In the genomic region with DNA sequence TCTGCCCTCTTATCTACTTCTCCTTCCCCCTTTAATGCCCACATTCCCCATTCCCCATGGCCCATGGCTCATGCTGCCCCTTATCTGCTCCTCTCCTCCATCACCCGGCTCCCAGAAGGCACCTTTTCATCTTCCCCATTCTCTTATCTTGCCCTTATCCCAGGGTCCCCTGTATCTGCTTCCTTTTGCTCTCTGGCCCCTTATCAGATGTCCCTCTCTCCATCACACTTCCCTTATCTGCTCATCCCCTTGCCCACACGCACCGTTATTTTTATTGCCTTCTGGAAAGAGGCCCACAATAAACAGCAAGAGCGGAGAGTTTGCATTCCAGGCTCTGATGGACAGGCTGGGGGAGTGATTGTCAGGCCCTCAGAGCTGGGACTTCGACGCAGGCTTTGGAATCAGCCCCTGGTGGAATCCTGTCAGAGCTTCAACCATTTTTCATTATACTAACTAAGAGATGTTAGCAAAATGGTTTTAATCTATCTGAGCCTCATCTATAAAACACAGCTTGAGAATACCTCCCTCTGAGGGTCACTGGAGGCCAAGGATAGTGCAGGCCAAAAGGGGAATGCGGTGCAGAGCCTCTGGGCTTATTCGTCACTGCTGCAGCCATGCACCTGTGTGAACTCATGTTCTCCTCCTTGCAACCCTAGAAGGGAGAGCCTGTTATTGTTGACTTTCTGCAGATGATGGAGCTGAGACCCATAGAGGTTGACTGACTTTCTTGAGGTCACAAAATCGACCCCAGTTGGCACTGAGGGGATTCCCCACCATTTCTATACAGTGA, we compare ENCODE assay signal across 1 cellular context.
TF ChIP-seq lines count a peak whose summit lies in the region.

No MANE protein-coding gene starts in this region.

TF ChIP-seq in K562, 482 proteins besides CTCF, POLR2A, EP300 and RAD21 (continued from another document):
- TF ChIP-seq, protein P1, sequence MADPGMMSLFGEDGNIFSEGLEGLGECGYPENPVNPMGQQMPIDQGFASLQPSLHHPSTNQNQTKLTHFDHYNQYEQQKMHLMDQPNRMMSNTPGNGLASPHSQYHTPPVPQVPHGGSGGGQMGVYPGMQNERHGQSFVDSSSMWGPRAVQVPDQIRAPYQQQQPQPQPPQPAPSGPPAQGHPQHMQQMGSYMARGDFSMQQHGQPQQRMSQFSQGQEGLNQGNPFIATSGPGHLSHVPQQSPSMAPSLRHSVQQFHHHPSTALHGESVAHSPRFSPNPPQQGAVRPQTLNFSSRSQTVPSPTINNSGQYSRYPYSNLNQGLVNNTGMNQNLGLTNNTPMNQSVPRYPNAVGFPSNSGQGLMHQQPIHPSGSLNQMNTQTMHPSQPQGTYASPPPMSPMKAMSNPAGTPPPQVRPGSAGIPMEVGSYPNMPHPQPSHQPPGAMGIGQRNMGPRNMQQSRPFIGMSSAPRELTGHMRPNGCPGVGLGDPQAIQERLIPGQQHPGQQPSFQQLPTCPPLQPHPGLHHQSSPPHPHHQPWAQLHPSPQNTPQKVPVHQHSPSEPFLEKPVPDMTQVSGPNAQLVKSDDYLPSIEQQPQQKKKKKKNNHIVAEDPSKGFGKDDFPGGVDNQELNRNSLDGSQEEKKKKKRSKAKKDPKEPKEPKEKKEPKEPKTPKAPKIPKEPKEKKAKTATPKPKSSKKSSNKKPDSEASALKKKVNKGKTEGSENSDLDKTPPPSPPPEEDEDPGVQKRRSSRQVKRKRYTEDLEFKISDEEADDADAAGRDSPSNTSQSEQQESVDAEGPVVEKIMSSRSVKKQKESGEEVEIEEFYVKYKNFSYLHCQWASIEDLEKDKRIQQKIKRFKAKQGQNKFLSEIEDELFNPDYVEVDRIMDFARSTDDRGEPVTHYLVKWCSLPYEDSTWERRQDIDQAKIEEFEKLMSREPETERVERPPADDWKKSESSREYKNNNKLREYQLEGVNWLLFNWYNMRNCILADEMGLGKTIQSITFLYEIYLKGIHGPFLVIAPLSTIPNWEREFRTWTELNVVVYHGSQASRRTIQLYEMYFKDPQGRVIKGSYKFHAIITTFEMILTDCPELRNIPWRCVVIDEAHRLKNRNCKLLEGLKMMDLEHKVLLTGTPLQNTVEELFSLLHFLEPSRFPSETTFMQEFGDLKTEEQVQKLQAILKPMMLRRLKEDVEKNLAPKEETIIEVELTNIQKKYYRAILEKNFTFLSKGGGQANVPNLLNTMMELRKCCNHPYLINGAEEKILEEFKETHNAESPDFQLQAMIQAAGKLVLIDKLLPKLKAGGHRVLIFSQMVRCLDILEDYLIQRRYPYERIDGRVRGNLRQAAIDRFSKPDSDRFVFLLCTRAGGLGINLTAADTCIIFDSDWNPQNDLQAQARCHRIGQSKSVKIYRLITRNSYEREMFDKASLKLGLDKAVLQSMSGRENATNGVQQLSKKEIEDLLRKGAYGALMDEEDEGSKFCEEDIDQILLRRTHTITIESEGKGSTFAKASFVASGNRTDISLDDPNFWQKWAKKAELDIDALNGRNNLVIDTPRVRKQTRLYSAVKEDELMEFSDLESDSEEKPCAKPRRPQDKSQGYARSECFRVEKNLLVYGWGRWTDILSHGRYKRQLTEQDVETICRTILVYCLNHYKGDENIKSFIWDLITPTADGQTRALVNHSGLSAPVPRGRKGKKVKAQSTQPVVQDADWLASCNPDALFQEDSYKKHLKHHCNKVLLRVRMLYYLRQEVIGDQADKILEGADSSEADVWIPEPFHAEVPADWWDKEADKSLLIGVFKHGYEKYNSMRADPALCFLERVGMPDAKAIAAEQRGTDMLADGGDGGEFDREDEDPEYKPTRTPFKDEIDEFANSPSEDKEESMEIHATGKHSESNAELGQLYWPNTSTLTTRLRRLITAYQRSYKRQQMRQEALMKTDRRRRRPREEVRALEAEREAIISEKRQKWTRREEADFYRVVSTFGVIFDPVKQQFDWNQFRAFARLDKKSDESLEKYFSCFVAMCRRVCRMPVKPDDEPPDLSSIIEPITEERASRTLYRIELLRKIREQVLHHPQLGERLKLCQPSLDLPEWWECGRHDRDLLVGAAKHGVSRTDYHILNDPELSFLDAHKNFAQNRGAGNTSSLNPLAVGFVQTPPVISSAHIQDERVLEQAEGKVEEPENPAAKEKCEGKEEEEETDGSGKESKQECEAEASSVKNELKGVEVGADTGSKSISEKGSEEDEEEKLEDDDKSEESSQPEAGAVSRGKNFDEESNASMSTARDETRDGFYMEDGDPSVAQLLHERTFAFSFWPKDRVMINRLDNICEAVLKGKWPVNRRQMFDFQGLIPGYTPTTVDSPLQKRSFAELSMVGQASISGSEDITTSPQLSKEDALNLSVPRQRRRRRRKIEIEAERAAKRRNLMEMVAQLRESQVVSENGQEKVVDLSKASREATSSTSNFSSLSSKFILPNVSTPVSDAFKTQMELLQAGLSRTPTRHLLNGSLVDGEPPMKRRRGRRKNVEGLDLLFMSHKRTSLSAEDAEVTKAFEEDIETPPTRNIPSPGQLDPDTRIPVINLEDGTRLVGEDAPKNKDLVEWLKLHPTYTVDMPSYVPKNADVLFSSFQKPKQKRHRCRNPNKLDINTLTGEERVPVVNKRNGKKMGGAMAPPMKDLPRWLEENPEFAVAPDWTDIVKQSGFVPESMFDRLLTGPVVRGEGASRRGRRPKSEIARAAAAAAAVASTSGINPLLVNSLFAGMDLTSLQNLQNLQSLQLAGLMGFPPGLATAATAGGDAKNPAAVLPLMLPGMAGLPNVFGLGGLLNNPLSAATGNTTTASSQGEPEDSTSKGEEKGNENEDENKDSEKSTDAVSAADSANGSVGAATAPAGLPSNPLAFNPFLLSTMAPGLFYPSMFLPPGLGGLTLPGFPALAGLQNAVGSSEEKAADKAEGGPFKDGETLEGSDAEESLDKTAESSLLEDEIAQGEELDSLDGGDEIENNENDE (IDR thresholded peaks at IDR 0.05; ENCODE audit: low read depth, low read length): no peak
- TF ChIP-seq, protein P2, sequence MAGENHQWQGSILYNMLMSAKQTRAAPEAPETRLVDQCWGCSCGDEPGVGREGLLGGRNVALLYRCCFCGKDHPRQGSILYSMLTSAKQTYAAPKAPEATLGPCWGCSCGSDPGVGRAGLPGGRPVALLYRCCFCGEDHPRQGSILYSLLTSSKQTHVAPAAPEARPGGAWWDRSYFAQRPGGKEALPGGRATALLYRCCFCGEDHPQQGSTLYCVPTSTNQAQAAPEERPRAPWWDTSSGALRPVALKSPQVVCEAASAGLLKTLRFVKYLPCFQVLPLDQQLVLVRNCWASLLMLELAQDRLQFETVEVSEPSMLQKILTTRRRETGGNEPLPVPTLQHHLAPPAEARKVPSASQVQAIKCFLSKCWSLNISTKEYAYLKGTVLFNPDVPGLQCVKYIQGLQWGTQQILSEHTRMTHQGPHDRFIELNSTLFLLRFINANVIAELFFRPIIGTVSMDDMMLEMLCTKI (IDR thresholded peaks at IDR 0.05; ENCODE audit: partially characterized antibody): no peak
- no peak for TF ChIP-seq ZNF311 (CRISPR knock-in tag; IDR thresholded peaks at IDR 0.05)
- no peak for TF ChIP-seq ERF (CRISPR knock-in tag; IDR thresholded peaks at IDR 0.05)
- TF ChIP-seq RBM17 (IDR thresholded peaks at IDR 0.05; ENCODE audit: borderline replicate concordance, low read depth, low read length): no peak
- no peak for TF ChIP-seq RHOXF2B (CRISPR knock-in tag; conservative IDR thresholded peaks at IDR 0.05)
- TF ChIP-seq, protein P3, sequence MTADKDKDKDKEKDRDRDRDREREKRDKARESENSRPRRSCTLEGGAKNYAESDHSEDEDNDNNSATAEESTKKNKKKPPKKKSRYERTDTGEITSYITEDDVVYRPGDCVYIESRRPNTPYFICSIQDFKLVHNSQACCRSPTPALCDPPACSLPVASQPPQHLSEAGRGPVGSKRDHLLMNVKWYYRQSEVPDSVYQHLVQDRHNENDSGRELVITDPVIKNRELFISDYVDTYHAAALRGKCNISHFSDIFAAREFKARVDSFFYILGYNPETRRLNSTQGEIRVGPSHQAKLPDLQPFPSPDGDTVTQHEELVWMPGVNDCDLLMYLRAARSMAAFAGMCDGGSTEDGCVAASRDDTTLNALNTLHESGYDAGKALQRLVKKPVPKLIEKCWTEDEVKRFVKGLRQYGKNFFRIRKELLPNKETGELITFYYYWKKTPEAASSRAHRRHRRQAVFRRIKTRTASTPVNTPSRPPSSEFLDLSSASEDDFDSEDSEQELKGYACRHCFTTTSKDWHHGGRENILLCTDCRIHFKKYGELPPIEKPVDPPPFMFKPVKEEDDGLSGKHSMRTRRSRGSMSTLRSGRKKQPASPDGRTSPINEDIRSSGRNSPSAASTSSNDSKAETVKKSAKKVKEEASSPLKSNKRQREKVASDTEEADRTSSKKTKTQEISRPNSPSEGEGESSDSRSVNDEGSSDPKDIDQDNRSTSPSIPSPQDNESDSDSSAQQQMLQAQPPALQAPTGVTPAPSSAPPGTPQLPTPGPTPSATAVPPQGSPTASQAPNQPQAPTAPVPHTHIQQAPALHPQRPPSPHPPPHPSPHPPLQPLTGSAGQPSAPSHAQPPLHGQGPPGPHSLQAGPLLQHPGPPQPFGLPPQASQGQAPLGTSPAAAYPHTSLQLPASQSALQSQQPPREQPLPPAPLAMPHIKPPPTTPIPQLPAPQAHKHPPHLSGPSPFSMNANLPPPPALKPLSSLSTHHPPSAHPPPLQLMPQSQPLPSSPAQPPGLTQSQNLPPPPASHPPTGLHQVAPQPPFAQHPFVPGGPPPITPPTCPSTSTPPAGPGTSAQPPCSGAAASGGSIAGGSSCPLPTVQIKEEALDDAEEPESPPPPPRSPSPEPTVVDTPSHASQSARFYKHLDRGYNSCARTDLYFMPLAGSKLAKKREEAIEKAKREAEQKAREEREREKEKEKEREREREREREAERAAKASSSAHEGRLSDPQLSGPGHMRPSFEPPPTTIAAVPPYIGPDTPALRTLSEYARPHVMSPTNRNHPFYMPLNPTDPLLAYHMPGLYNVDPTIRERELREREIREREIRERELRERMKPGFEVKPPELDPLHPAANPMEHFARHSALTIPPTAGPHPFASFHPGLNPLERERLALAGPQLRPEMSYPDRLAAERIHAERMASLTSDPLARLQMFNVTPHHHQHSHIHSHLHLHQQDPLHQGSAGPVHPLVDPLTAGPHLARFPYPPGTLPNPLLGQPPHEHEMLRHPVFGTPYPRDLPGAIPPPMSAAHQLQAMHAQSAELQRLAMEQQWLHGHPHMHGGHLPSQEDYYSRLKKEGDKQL (CRISPR knock-in tag; IDR thresholded peaks at IDR 0.05; ENCODE audit: borderline replicate concordance): no peak
- no peak for TF ChIP-seq EHMT2 (IDR thresholded peaks at IDR 0.05)
- TF ChIP-seq CC2D1A (IDR thresholded peaks at IDR 0.05): no peak
- no peak for TF ChIP-seq DIDO1 (tag; IDR thresholded peaks at IDR 0.05; ENCODE audit: low read depth)
- TF ChIP-seq BMI1 (IDR thresholded peaks at IDR 0.05; ENCODE audit: low read length): no peak
- TF ChIP-seq COPS2 (conservative IDR thresholded peaks at IDR 0.05): no peak
- TF ChIP-seq ZNF707 (CRISPR knock-in tag; conservative IDR thresholded peaks at IDR 0.05): no peak
- no peak for TF ChIP-seq TAF9B (IDR thresholded peaks at IDR 0.05; ENCODE audit: partially characterized antibody)
- TF ChIP-seq, protein P4, sequence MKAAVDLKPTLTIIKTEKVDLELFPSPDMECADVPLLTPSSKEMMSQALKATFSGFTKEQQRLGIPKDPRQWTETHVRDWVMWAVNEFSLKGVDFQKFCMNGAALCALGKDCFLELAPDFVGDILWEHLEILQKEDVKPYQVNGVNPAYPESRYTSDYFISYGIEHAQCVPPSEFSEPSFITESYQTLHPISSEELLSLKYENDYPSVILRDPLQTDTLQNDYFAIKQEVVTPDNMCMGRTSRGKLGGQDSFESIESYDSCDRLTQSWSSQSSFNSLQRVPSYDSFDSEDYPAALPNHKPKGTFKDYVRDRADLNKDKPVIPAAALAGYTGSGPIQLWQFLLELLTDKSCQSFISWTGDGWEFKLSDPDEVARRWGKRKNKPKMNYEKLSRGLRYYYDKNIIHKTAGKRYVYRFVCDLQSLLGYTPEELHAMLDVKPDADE (conservative IDR thresholded peaks at IDR 0.05; ENCODE audit: control insufficient read depth, low read depth, low read length): no peak
- no peak for TF ChIP-seq HNRNPK (IDR thresholded peaks at IDR 0.05; ENCODE audit: low read depth, low read length, poor library complexity, severe bottlenecking)
- no peak for TF ChIP-seq ATF7 (IDR thresholded peaks at IDR 0.05)
- TF ChIP-seq MYC (IDR thresholded peaks at IDR 0.05; ENCODE audit: low read depth, low read length): no peak
- no peak for TF ChIP-seq MYC (CRISPR knock-in tag; IDR thresholded peaks at IDR 0.05; ENCODE audit: borderline replicate concordance, low read depth)
- TF ChIP-seq NCOR1 (IDR thresholded peaks at IDR 0.05): peak; percentile 64
- TF ChIP-seq HMG20A (CRISPR knock-in tag; conservative IDR thresholded peaks at IDR 0.05): no peak
- no peak for TF ChIP-seq ZBTB7A (IDR thresholded peaks at IDR 0.05; ENCODE audit: borderline replicate concordance, control insufficient read depth, low read depth, low read length)
- TF ChIP-seq, protein P5, sequence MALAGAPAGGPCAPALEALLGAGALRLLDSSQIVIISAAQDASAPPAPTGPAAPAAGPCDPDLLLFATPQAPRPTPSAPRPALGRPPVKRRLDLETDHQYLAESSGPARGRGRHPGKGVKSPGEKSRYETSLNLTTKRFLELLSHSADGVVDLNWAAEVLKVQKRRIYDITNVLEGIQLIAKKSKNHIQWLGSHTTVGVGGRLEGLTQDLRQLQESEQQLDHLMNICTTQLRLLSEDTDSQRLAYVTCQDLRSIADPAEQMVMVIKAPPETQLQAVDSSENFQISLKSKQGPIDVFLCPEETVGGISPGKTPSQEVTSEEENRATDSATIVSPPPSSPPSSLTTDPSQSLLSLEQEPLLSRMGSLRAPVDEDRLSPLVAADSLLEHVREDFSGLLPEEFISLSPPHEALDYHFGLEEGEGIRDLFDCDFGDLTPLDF (CRISPR knock-in tag; IDR thresholded peaks at IDR 0.05): no peak
- TF ChIP-seq ZNF134 (CRISPR knock-in tag; conservative IDR thresholded peaks at IDR 0.05): no peak
- TF ChIP-seq TRIM24 (IDR thresholded peaks at IDR 0.05): no peak
- no peak for TF ChIP-seq TAF7 (tag; IDR thresholded peaks at IDR 0.05)
